ENCODE assay signal across 9 cellular contexts in genomic region chrX:107731831-107732502, GRCh38. TPM values are rescaled to one million over a fixed set of nuclear protein-coding genes. Genes with fewer than 3 reads are reported as not detected.
DNase-seq lines count a peak whose midpoint lies in the region; ATAC-seq and TF ChIP-seq lines count a peak whose summit lies in the region.
"Had no signal": no experiment of that assay in that cellular context is flagged by ENCODE, and none has a peak within 500 bp of the region (broad histone marks: within the 10 kb centered on the region; RNA-seq: fewer than 3 reads in every experiment).

No MANE protein-coding gene starts in this region.

- H3K9ac ChIP-seq in neural progenitor cell = no peak overlapping the region

- no peaks in the 10 kb centered on the region for H4K20me1 ChIP-seq in neural progenitor cell (ENCODE audit: low read depth)

- peaks cover 2% of the 10 kb centered on the region for H3K9me3 Mint-ChIP-seq in neural progenitor cell

- no peaks in the 10 kb centered on the region for H3K9me3 ChIP-seq in esophagus squamous epithelium
- H3K9me3 ChIP-seq in neural progenitor cell (ENCODE audit: low read depth) = no peaks in the 10 kb centered on the region

- TF ChIP-seq CTCF in esophagus squamous epithelium (IDR thresholded peaks at IDR 0.05) = no peak
- no peak for TF ChIP-seq CTCF in neural progenitor cell (IDR thresholded peaks at IDR 0.05)

- H3K27ac Mint-ChIP-seq in neural progenitor cell = peak overlapping the region; percentile 45

- peak overlapping the region; percentile 39 to 83 (median 76) for H3K27ac ChIP-seq in esophagus squamous epithelium
- H3K27ac ChIP-seq in neural progenitor cell = no peak overlapping the region
- H3K27ac ChIP-seq: epithelial cell of prostate had no signal

- H3K36me3 ChIP-seq in esophagus squamous epithelium (no peaks in the 10 kb centered on the region), neural progenitor cell (no peaks in the 10 kb centered on the region)

- DNase-seq in ELR (ENCODE audit: low read depth) = peak; percentile 53
- peak; percentile 82 for DNase-seq in OCI-M1 (lab: John Stamatoyannopoulos, UW)
- peak; percentile 12 for DNase-seq in esophagus squamous epithelium (lab: John Stamatoyannopoulos, UW)
- peak; percentile 36 for DNase-seq in neural progenitor cell (ENCODE audit: low spot score)
- DNase-seq in NCI-H2081 (lab: John Stamatoyannopoulos, UW) = no peak
- DNase-seq in NCI-H2107 treated with DMSO at 0.1 percent for 48 hours (lab: John Stamatoyannopoulos, UW; ENCODE audit: unreplicated experiment) = no peak

- H3K79me2 ChIP-seq in neural progenitor cell (ENCODE audit: low read depth) = no peaks in the 10 kb centered on the region

- TF ChIP-seq POLR2A in esophagus squamous epithelium (IDR thresholded peaks at IDR 0.05) = peak in 1 of 4 donors; percentile 7

- H3K4me1 ChIP-seq in esophagus squamous epithelium = peaks cover 8 to 97% (median 39%) of the 10 kb centered on the region in 3 donors
- peaks cover 36% of the 10 kb centered on the region for H3K4me1 ChIP-seq in neural progenitor cell

- H3K27me3 ChIP-seq in esophagus squamous epithelium = no peaks in the 10 kb centered on the region
- no peaks in the 10 kb centered on the region for H3K27me3 ChIP-seq in neural progenitor cell

- H3K4me3 Mint-ChIP-seq in neural progenitor cell = no peak overlapping the region

- H3K4me3 ChIP-seq in esophagus squamous epithelium (no peak overlapping the region), neural progenitor cell (no peak overlapping the region)

- intact Hi-C loops in esophagus squamous epithelium (cut with DNase I) = no loop called here

- H3F3A ChIP-seq in neural progenitor cell (ENCODE audit: low read depth) = peaks cover 26% of the 10 kb centered on the region

- H3K36me3 Mint-ChIP-seq in neural progenitor cell = no peaks in the 10 kb centered on the region

- peak overlapping the region; percentile 18 for H3K4me2 ChIP-seq in neural progenitor cell

- no peak for ATAC-seq in GM21447 (IDR thresholded peaks at IDR 0.05; ENCODE audit: unreplicated experiment)
- no peak for ATAC-seq in GM21360 (IDR thresholded peaks at IDR 0.05; ENCODE audit: unreplicated experiment)

- H2AFZ ChIP-seq in neural progenitor cell (replicated peaks) = no peak overlapping the region

- 16 to 36% methylated on average over 6 to 7 of the region's 7 CpGs for WGBS in esophagus squamous epithelium, 2 donors

- H3K4me1 Mint-ChIP-seq in neural progenitor cell = peaks cover 45% of the 10 kb centered on the region

- peaks cover 23% of the 10 kb centered on the region for H3K27me3 Mint-ChIP-seq in neural progenitor cell (ENCODE audit: insufficient read depth, low read depth)

RNA-seq across cellular contexts. Expression of gene TSC22D3, which starts 43.6 kb away (rescaled TPM):
- total RNA-seq in esophagus squamous epithelium = 100 to 1,000 TPM in 3 of 4 donors, 10 to 100 TPM in 1; 50.2 to 558 (median 140) TPM
- total RNA-seq in neural progenitor cell (ENCODE audit: low replicate concordance) = 44.9 and 51.0 TPM in 2 replicates

RNA-seq across cellular contexts. Expression of gene NCBP2L, which starts 45.6 kb away (rescaled TPM):
- total RNA-seq in esophagus squamous epithelium (not detected), neural progenitor cell (ENCODE audit: low replicate concordance) (not detected in 2 replicates)

Comparison
In these comparisons a context has a peak if more than half of its experiments do, and no peak if none do; other contexts are left out.
1. DNase-seq: peak in ELR (single experiment), OCI-M1 (single experiment), esophagus squamous epithelium (single experiment) and neural progenitor cell (single experiment); none in NCI-H2081 (0 of 2) and NCI-H2107 treated with DMSO at 0.1 percent for 48 hours (single experiment).